ENCODE assay signal across 16 cellular contexts in the genomic region with DNA sequence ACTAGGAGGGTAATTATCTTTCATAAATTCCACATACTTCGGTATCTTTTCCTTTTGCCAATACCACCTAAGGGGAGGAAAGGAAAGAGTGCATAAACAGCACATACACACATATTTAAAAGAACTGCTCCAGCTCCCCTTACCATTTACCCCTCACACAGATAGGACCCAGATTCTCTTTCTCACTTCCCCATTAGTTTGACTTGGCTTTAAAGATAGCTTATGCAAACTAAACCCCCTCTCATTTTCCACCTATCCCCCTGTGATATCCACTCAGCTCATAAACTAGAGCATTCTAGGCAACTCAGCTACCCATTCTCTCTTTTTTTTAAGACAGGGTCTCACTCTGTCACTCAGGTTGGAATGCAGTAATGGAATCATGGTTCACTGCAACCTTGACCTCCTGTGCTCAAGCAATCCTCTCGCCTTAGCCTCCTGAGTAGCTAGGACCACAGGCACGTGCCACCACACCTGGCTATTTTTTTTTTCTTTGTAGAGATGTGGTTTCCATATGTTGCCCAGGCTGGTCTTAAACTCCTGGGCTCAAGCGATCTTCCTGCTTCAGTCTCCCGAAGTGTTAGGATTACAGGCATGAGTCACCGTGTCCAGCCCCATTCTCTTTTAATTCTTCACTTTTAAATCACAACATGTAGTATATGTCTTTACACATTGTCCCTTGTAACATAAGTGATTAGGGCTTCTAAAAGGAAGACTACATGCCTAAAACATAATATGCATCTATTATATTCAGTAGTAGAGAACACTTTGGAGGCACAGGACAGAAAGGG. TPM values are rescaled to one million over a fixed set of nuclear protein-coding genes. Genes with fewer than 3 reads are reported as not detected.
A peak's percentile ranks its signal among the peaks of the same experiment; 100 is the strongest.
DNase-seq lines count a peak whose midpoint lies in the region; ATAC-seq and TF ChIP-seq lines count a peak whose summit lies in the region.
"Had no signal": no experiment of that assay in that cellular context is flagged by ENCODE, and none has a peak within 500 bp of the region (broad histone marks: within the 10 kb centered on the region; RNA-seq: fewer than 3 reads in every experiment).

No MANE protein-coding gene starts in this region.

- H3K4me3 Mint-ChIP-seq in osteocyte (ENCODE audit: unreplicated experiment), result no peak overlapping the region
- H3K4me3 Mint-ChIP-seq: activated CD4-positive, alpha-beta memory T cell treated with anti-CD3 and anti-CD28 coated beads, Interleukin-2, amount 10 ng/mL, durations not matched to agents 7 days and 5 days; activated naive CD4-positive, alpha-beta T cell treated with anti-CD3 and anti-CD28 coated beads, Interleukin-2, amount 10 ng/mL, durations not matched to agents 7 days and 5 days; natural killer cell had no signal

- peak; percentile 37 for DNase-seq in EH (ENCODE audit: low read depth)
- DNase-seq in NAMALWA (ENCODE audit: low spot score), result peak; percentile 8
- no peak for DNase-seq in GOT3 (lab: John Stamatoyannopoulos, UW)
- no peak for DNase-seq in stimulated activated naive CD4-positive, alpha-beta T cell (lab: John Stamatoyannopoulos, UW)
- DNase-seq in NCI-H2081 treated with DMSO at 0.1 percent for 48 hours (lab: John Stamatoyannopoulos, UW), result no peak
- no peak for DNase-seq in osteocyte (ENCODE audit: extremely low spot score, unreplicated experiment)
- DNase-seq: activated CD4-positive, alpha-beta memory T cell treated with anti-CD3 and anti-CD28 coated beads, Interleukin-2, amount 10 ng/mL, durations not matched to agents 7 days and 5 days; activated naive CD4-positive, alpha-beta T cell treated with anti-CD3 and anti-CD28 coated beads, Interleukin-2, amount 10 ng/mL, durations not matched to agents 7 days and 5 days; natural killer cell; PC-9; T-helper 2 cell; thyroid gland had no signal

- H3K36me3 Mint-ChIP-seq in osteocyte (ENCODE audit: unreplicated experiment), result peaks cover 31% of the 10 kb centered on the region

- H3K9me3 Mint-ChIP-seq in osteocyte (ENCODE audit: unreplicated experiment), result no peaks in the 10 kb centered on the region
- H3K9me3 Mint-ChIP-seq: activated CD4-positive, alpha-beta memory T cell treated with anti-CD3 and anti-CD28 coated beads, Interleukin-2, amount 10 ng/mL, durations not matched to agents 7 days and 5 days; activated naive CD4-positive, alpha-beta T cell treated with anti-CD3 and anti-CD28 coated beads, Interleukin-2, amount 10 ng/mL, durations not matched to agents 7 days and 5 days; natural killer cell had no signal

- H3K4me1 Mint-ChIP-seq in osteocyte (ENCODE audit: unreplicated experiment), result peaks cover 25% of the 10 kb centered on the region

- H3K27me3 Mint-ChIP-seq in osteocyte (ENCODE audit: unreplicated experiment), result no peaks in the 10 kb centered on the region
- H3K27me3 Mint-ChIP-seq: activated CD4-positive, alpha-beta memory T cell treated with anti-CD3 and anti-CD28 coated beads, Interleukin-2, amount 10 ng/mL, durations not matched to agents 7 days and 5 days; activated naive CD4-positive, alpha-beta T cell treated with anti-CD3 and anti-CD28 coated beads, Interleukin-2, amount 10 ng/mL, durations not matched to agents 7 days and 5 days had no signal

- peak; percentile 46 for ATAC-seq in GM19351 (IDR thresholded peaks at IDR 0.05; ENCODE audit: unreplicated experiment)
- peak; percentile 34 for ATAC-seq in HG02759 (IDR thresholded peaks at IDR 0.05; ENCODE audit: unreplicated experiment)
- ATAC-seq: A549, foreskin keratinocyte, natural killer cell had no signal

- H3K27ac Mint-ChIP-seq in osteocyte (ENCODE audit: unreplicated experiment), result no peak overlapping the region
- H3K27ac Mint-ChIP-seq: activated CD4-positive, alpha-beta memory T cell treated with anti-CD3 and anti-CD28 coated beads, Interleukin-2, amount 10 ng/mL, durations not matched to agents 7 days and 5 days; activated naive CD4-positive, alpha-beta T cell treated with anti-CD3 and anti-CD28 coated beads, Interleukin-2, amount 10 ng/mL, durations not matched to agents 7 days and 5 days; natural killer cell had no signal

- TF ChIP-seq CTCF in osteocyte (IDR thresholded peaks at IDR 0.05), result no peak

RNA-seq across cellular contexts. Expression of gene FUCA2, which starts 4.0 kb away (rescaled TPM):
- 58.7 and 63.8 TPM in 2 replicates for total RNA-seq in osteocyte

RNA-seq across cellular contexts. Expression of gene PEX3, which starts 56.9 kb away (rescaled TPM):
- total RNA-seq in osteocyte, result 14.7 and 17.9 TPM in 2 replicates

RNA-seq across cellular contexts. Expression of gene ADAT2, which starts 57.1 kb away (rescaled TPM):
- 4.3 and 4.5 TPM in 2 replicates for total RNA-seq in osteocyte

Comparison
In these comparisons a context has a peak if more than half of its experiments do, and no peak if none do; other contexts are left out.
1. DNase-seq: peak in EH (single experiment) and NAMALWA (single experiment); none in GOT3 (single experiment), stimulated activated naive CD4-positive, alpha-beta T cell (0 of 6), NCI-H2081 treated with DMSO at 0.1 percent for 48 hours (single experiment) and osteocyte (single experiment).